In the genomic region with DNA sequence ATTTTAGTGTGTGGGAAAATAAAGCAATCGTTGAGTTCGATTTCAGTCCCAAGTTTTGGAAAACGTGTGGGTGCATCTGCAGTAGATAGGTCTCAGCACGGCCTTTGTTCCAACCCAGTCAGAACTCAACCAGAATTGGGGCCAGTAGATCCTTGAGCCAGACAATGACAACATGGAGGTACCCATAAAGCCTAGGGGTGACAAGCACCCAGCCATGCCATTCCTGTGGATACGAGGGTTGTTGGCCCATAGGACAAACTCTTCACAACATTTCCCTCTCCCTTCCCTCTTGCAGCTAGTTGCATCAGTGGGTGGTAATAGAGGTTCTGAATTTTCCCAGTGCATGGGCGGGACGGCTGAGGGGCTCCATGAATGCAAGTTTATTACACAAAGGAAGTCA, we compare ENCODE assay signal across 19 cellular contexts.
"Had no signal": no experiment of that assay in that cellular context is flagged by ENCODE, and none has a peak within 500 bp of the region (broad histone marks: within the 10 kb centered on the region; RNA-seq: fewer than 3 reads in every experiment).

No MANE protein-coding gene starts in this region.

- H3K36me3 ChIP-seq: ascending aorta, heart right ventricle, right lobe of liver, stomach had no signal

- H3K4me3 ChIP-seq: ascending aorta, heart right ventricle, mucosa of descending colon, right lobe of liver, stomach had no signal

- H3K9ac ChIP-seq: parathyroid adenoma had no signal

- H3K27ac ChIP-seq: ascending aorta, heart right ventricle, parathyroid adenoma, right lobe of liver, stomach had no signal

- H3K4me1 ChIP-seq: ascending aorta, parathyroid adenoma, right lobe of liver had no signal

- DNase-seq: activated naive CD4-positive, alpha-beta T cell treated with Interleukin-2 at 50 U/mL for 16 hours; activated naive CD8-positive, alpha-beta T cell treated with anti-CD3 and anti-CD28 coated beads, Interleukin-2, amount 10 ng/mL, durations not matched to agents 7 days and 5 days; cerebellar nuclear complex; cortex of kidney; heart right ventricle; immature natural killer cell; kidney glomerular epithelial cell; mucosa of descending colon; naive B cell; right lobe of liver; small intestine; stimulated activated CD4-positive, alpha-beta T cell treated with anti-CD3 and anti-CD28 coated beads, Interleukin-15, amount 100 ng/mL, for 24 hours; stimulated activated CD4-positive, alpha-beta T cell treated with anti-CD3 and anti-CD28 coated beads, Interleukin-2, amount 100 ng/mL, for 48 hours; stomach; T1000 had no signal

- ATAC-seq: activated CD4-positive, CD25-positive, alpha-beta regulatory T cell treated with anti-CD3 and anti-CD28 coated beads, Interleukin-2, amount 50 U/mL, for 24 hours; esophagus mucosa; mucosa of descending colon; right lobe of liver had no signal

- H3K27me3 ChIP-seq: ascending aorta, right lobe of liver had no signal

- H3K79me2 ChIP-seq: parathyroid adenoma had no signal
